ENCODE assay signal across 1 cellular context in genomic region chr12:6772331-6772695, GRCh38.
TF ChIP-seq lines count a peak whose summit lies in the region.

Gene LAG3, plus strand, starts transcription at chr12:6772520. Its CDS starts 333 bp downstream, at chr12:6772853.

TF ChIP-seq in H1, 55 proteins besides CTCF, POLR2A, EP300 and RAD21:
- TF ChIP-seq BCL11A (IDR thresholded peaks at IDR 0.05; ENCODE audit: low read depth in 2 of 2, low read length in 2 of 2): no peak
- TF ChIP-seq KDM4A (IDR thresholded peaks at IDR 0.05; ENCODE audit: low read depth, low read length, severe bottlenecking): no peak
- TF ChIP-seq SP1 (IDR thresholded peaks at IDR 0.05; ENCODE audit: low read depth, low read length): no peak
- TF ChIP-seq E2F6 (IDR thresholded peaks at IDR 0.05): no peak
- no peak for TF ChIP-seq CTBP2 (IDR thresholded peaks at IDR 0.05; ENCODE audit: borderline replicate concordance, insufficient read depth, insufficient read length, low read length)
- no peak for TF ChIP-seq SP4 (IDR thresholded peaks at IDR 0.05; ENCODE audit: low read length)
- TF ChIP-seq USF2 (IDR thresholded peaks at IDR 0.05; ENCODE audit: low read length): no peak
- no peak for TF ChIP-seq TCF12 (IDR thresholded peaks at IDR 0.05; ENCODE audit: low read depth, low read length)
- no peak for TF ChIP-seq MAFK (IDR thresholded peaks at IDR 0.05; ENCODE audit: low read depth, low read length)
- no peak for TF ChIP-seq BACH1 (IDR thresholded peaks at IDR 0.05; ENCODE audit: low read length)
- TF ChIP-seq GABPA (IDR thresholded peaks at IDR 0.05; ENCODE audit: borderline replicate concordance, insufficient read depth, low read length): no peak
